Comparison of ENCODE assay signal across 21 cellular contexts in the genomic region with DNA sequence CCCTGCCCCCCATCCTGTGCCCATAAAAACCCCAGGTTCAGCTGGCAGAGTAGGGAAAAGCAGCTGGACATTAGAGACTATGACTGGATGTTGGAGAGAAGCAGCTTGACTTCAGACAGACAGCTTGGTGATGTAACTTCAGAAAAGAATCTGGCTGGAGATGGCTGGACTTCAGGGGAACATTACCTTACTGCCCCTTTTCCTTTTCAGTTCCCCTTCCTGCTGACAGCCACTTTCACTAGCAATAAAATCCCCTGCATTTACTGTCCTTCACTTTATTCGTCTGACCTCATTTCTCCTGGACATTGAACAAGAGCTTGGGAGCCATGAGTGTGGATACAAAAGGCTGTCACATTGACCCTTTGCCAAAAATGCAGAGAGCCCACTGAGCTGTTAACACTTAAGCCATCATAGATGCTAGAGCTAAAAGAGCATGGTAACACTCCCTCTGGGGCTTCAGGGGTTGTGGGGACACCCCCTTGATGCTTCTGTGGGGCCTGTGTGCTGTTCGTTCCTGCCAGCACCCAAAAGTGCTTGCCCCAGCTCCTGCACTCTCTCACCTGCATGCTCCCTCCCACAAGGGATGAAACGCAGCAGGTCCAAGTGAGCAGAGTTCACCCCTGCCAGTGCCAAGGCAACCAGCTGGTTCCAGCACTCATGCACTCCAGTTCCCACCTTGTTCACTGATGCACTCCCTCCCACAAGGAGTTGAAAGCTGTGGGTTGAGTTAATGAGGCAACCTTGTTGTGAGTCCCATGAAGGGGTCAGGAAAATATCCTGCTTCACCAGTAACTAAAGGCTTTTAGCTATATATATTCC.
"Had no signal": no experiment of that assay in that cellular context is flagged by ENCODE, and none has a peak within 500 bp of the region (broad histone marks: within the 10 kb centered on the region; RNA-seq: fewer than 3 reads in every experiment).

No MANE protein-coding gene starts in this region.

- H3K4me1 Mint-ChIP-seq: activated B cell treated with CpG ODN at 0.5 μM for 24 hours; activated naive CD8-positive, alpha-beta T cell treated with anti-CD3 and anti-CD28 coated beads, Interleukin-2, amount 10 ng/mL, durations not matched to agents 7 days and 5 days; neural crest cell had no signal

- H3K36me3 Mint-ChIP-seq: activated naive CD8-positive, alpha-beta T cell treated with anti-CD3 and anti-CD28 coated beads, Interleukin-2, amount 10 ng/mL, durations not matched to agents 7 days and 5 days; type B pancreatic cell had no signal

- ATAC-seq: activated CD8-positive, alpha-beta T cell treated with anti-CD3 and anti-CD28 coated beads for 36 hours; left lung had no signal

- H3K27me3 Mint-ChIP-seq: activated B cell treated with CpG ODN at 0.5 μM for 24 hours; activated CD8-positive, alpha-beta T cell treated with anti-CD3 and anti-CD28 coated beads for 36 hours; progenitor cell of endocrine pancreas; type B pancreatic cell had no signal

- H3K36me3 ChIP-seq: cardiac muscle cell, left lung, right atrium auricular region, stomach had no signal

- H3K4me3 ChIP-seq: cardiac muscle cell, left lung, right atrium auricular region, stomach had no signal

- H3K27ac Mint-ChIP-seq: activated B cell treated with CpG ODN at 0.5 μM for 24 hours; activated CD8-positive, alpha-beta T cell treated with anti-CD3 and anti-CD28 coated beads for 36 hours; activated naive CD8-positive, alpha-beta T cell treated with anti-CD3 and anti-CD28 coated beads, Interleukin-2, amount 10 ng/mL, durations not matched to agents 7 days and 5 days; activated T-helper 2 cell treated with anti-CD3 and anti-CD28 coated beads, Interferon-gamma antibody, Interleukin-2, Interleukin-4, amounts not matched to agents 10 μg/mL and 5 μg/mL and 100 μg/mL, durations not matched to agents 14 hours and 24 hours and 36 hours; progenitor cell of endocrine pancreas; type B pancreatic cell had no signal

- H3K9me3 ChIP-seq: left lung, stomach had no signal

- H3K4me3 Mint-ChIP-seq: activated B cell treated with CpG ODN at 0.5 μM for 24 hours; activated CD8-positive, alpha-beta T cell treated with anti-CD3 and anti-CD28 coated beads for 36 hours; activated naive CD8-positive, alpha-beta T cell treated with anti-CD3 and anti-CD28 coated beads, Interleukin-2, amount 10 ng/mL, durations not matched to agents 7 days and 5 days; neural crest cell; type B pancreatic cell had no signal

- H3K4me1 ChIP-seq: left lung, right atrium auricular region, stomach had no signal

- H3K27me3 ChIP-seq: cardiac muscle cell, left lung, right atrium auricular region, stomach had no signal

- DNase-seq: activated B cell treated with CpG ODN at 0.5 μM for 24 hours; activated CD4-positive, alpha-beta T cell treated with anti-CD3 and anti-CD28 coated beads for 48 hours; activated CD8-positive, alpha-beta T cell treated with anti-CD3 and anti-CD28 coated beads for 36 hours; activated naive CD4-positive, alpha-beta T cell treated with Interleukin-2 at 50 U/mL for 16 hours; activated naive CD8-positive, alpha-beta T cell treated with anti-CD3 and anti-CD28 coated beads, Interleukin-2, amount 10 ng/mL, durations not matched to agents 7 days and 5 days; activated T-cell treated with anti-CD3 and anti-CD28 coated beads, Interleukin-2, amount 50 U/mL, for 1 hour; amygdala; hypothalamus; islet precursor cell; left lung; stimulated activated CD4-positive, alpha-beta T cell treated with anti-CD3 and anti-CD28 coated beads, Interleukin-2, amount 100 ng/mL, for 24 hours; stomach; T-helper 9 cell had no signal

- H3K27ac ChIP-seq: cardiac muscle cell, left lung, right atrium auricular region, stomach had no signal

- FAIRE-seq: colon, endometrium had no signal

- H3K9me3 Mint-ChIP-seq: activated CD8-positive, alpha-beta T cell treated with anti-CD3 and anti-CD28 coated beads for 36 hours; activated naive CD8-positive, alpha-beta T cell treated with anti-CD3 and anti-CD28 coated beads, Interleukin-2, amount 10 ng/mL, durations not matched to agents 7 days and 5 days; activated T-helper 2 cell treated with anti-CD3 and anti-CD28 coated beads, Interferon-gamma antibody, Interleukin-2, Interleukin-4, amounts not matched to agents 10 μg/mL and 5 μg/mL and 100 μg/mL, durations not matched to agents 14 hours and 24 hours and 36 hours; type B pancreatic cell had no signal
